8 cellular contexts compared by ENCODE assay signal in the genomic region with DNA sequence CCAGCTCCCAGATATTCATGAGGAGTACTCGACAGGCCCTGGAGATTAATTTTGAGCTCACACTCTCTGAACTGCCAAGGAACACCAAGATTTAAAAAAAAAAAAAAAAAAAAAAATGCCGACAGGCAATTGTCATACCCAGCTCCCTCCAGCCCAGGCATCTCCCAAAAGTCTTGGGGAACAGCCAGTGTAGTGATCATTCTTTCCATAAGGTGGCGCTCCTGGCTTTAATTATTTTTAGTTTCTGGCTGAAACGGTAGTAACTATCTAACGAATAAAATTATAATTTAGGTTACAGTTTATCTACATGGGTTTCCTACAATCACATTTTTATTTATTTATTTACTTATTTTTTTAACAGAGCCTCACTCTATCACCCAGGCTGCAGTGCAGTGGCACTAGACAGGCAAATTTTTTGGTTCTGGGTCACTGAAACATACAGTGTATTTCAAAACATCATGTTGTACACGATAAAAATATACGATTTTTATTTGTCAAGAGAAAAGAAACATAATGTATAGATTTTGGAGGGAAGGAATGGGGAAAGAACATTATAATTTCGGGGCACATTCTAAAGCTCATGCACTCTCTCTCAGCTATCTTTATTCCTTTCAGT.
A peak's percentile ranks its signal among the peaks of the same experiment; 100 is the strongest.
DNase-seq lines count a peak whose midpoint lies in the region; ATAC-seq and TF ChIP-seq lines count a peak whose summit lies in the region.

No MANE protein-coding gene starts in this region.

- H3K27me3 ChIP-seq in iPS DF 6.9 (ENCODE audit: control insufficient read depth, insufficient read depth, low read length): peaks cover 8% of the 10 kb centered on the region; the same call in 1 of the 2 replicates

- H3K36me3 ChIP-seq in iPS DF 6.9 (ENCODE audit: control insufficient read depth, insufficient read depth, low read length): no peaks in the 10 kb centered on the region

- H3K4me3 ChIP-seq in astrocyte of the spinal cord (ENCODE audit: low read depth, low read length) (no peak overlapping the region), iPS DF 6.9 (ENCODE audit: low read length) (no peak overlapping the region)

- no peaks in the 10 kb centered on the region for H3K4me1 ChIP-seq in iPS DF 6.9 (ENCODE audit: control insufficient read depth, insufficient read depth, low read length)

- in situ Hi-C loops in astrocyte of the spinal cord (cut with HindIII; ENCODE audit: low sequenced_read_pairs): no loop called here

- DNase-seq in AG09319 (ENCODE audit: extremely low read depth, low read depth) (no peak), NCI-H2227 treated with DMSO at 0.1 percent for 48 hours (lab: John Stamatoyannopoulos, UW) (peak; percentile 9), astrocyte of the spinal cord (ENCODE audit: low read depth, low spot score) (peak; percentile 49), iPS DF 6.9 (ENCODE audit: low read depth, low spot score) (peak; percentile 29), stromal cell of bone marrow (ENCODE audit: low read depth) (peak; percentile 42), NCI-H187 treated with DMSO at 0.1 percent for 48 hours (lab: John Stamatoyannopoulos, UW) (no peak)

- WGBS in iPS DF 6.9 (ENCODE audit: insufficient coverage, insufficient read length): no CpG with 5 or more reads among the region's 8 CpGs

- no peaks in the 10 kb centered on the region for H3K9me3 ChIP-seq in iPS DF 6.9 (ENCODE audit: control insufficient read depth, insufficient read depth, low read length)

- TF ChIP-seq CTCF in AG09319 (IDR thresholded peaks at IDR 0.05; ENCODE audit: low read depth, low read length): peak; percentile 69
- TF ChIP-seq CTCF in GM12873 (IDR thresholded peaks at IDR 0.05; ENCODE audit: insufficient read depth, low read depth, low read length, missing control alignments): peak; percentile 52
- peak; percentile 73 for TF ChIP-seq CTCF in astrocyte of the spinal cord (IDR thresholded peaks at IDR 0.05; ENCODE audit: low read depth, low read length)

- no peak for ATAC-seq in HG02678 (IDR thresholded peaks at IDR 0.05; ENCODE audit: unreplicated experiment)

- no peak overlapping the region for H3K27ac ChIP-seq in iPS DF 6.9 (ENCODE audit: low read length)

Comparison
In these comparisons a context has a peak if more than half of its experiments do, and no peak if none do; other contexts are left out.
1. DNase-seq: peak in NCI-H2227 treated with DMSO at 0.1 percent for 48 hours (single experiment), astrocyte of the spinal cord (single experiment), iPS DF 6.9 (single experiment) and stromal cell of bone marrow (single experiment); none in AG09319 (single experiment) and NCI-H187 treated with DMSO at 0.1 percent for 48 hours (single experiment).
2. Peak in every context shown above with its lines, with median percentiles within 50 percentile points of each other: CTCF ChIP-seq.